Comparison of ENCODE assay signal across 1 cellular context in genomic region chr5:179668404-179668803, GRCh38.
TF ChIP-seq lines count a peak whose summit lies in the region.

No MANE protein-coding gene starts in this region.

TF ChIP-seq in HepG2, 621 proteins besides CTCF, POLR2A, EP300 and RAD21 (continued from another document):
- TF ChIP-seq ZBTB37 (CRISPR knock-in tag; IDR thresholded peaks at IDR 0.05): no peak
- peak; percentile 10; the same call in 1 of the 2 replicates for TF ChIP-seq HOXA3 (CRISPR knock-in tag; IDR thresholded peaks at IDR 0.05)
- 0 out of 2 replicates have a peak, but pooled peaks have one; percentile 41 for TF ChIP-seq ZMYM4 (CRISPR knock-in tag; IDR thresholded peaks at IDR 0.05)
- TF ChIP-seq TRAFD1 (CRISPR knock-in tag; IDR thresholded peaks at IDR 0.05; ENCODE audit: borderline replicate concordance): no peak
- peak; percentile 16 for TF ChIP-seq ZNF781 (CRISPR knock-in tag; IDR thresholded peaks at IDR 0.05; ENCODE audit: borderline replicate concordance, not compliant biosample characterization)
- TF ChIP-seq, protein P1, sequence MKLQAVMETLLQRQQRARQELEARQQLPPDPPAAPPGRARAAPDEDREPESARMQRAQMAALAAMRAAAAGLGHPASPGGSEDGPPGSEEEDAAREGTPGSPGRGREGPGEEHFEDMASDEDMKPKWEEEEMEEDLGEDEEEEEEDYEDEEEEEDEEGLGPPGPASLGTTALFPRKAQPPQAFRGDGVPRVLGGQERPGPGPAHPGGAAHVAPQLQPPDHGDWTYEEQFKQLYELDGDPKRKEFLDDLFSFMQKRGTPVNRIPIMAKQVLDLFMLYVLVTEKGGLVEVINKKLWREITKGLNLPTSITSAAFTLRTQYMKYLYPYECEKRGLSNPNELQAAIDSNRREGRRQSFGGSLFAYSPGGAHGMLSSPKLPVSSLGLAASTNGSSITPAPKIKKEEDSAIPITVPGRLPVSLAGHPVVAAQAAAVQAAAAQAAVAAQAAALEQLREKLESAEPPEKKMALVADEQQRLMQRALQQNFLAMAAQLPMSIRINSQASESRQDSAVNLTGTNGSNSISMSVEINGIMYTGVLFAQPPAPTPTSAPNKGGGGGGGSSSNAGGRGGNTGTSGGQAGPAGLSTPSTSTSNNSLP (IDR thresholded peaks at IDR 0.05; ENCODE audit: low read depth, low read length): peak; percentile 39; the same call in 1 of the 2 replicates
- no peak for TF ChIP-seq ZNF260 (CRISPR knock-in tag; IDR thresholded peaks at IDR 0.05; ENCODE audit: borderline replicate concordance, low read depth)
- TF ChIP-seq ZNF737 (CRISPR knock-in tag; IDR thresholded peaks at IDR 0.05; ENCODE audit: borderline replicate concordance): no peak
TF ChIP-seq in HepG2: peak in this region for 16.
